21 cellular contexts compared by ENCODE assay signal in the genomic region with DNA sequence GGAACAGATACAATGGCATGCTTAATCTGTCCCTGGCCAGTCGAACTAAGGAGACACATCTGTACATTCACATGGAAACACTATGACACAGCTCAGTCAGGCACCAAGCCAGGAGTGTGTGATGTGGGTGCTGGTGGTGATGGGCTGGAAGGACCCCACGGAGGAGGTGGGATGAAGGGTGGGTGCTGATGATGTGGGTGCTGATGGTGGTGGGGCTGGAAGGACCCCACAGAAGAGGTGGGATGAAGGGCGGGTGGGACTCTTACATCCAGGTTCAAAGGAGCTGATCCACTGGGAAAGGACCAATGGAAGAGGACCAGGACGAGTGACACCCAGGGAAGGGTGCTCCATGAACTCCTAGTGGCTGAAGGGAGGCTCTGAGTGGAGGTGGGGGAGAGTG.
"Had no signal": no experiment of that assay in that cellular context is flagged by ENCODE, and none has a peak within 500 bp of the region (broad histone marks: within the 10 kb centered on the region; RNA-seq: fewer than 3 reads in every experiment).

No MANE protein-coding gene starts in this region.

- H3K4me3 Mint-ChIP-seq: naive thymus-derived CD8-positive, alpha-beta T cell; stimulated activated naive CD8-positive, alpha-beta T cell treated with anti-CD3 and anti-CD28 coated beads, Interleukin-15, Interleukin-2, amounts not matched to agents 100 ng/mL and 50 ng/mL, for 24 hours had no signal

- H3K79me2 ChIP-seq: parathyroid adenoma had no signal

- H2AFZ ChIP-seq: parathyroid adenoma had no signal

- ATAC-seq: esophagus mucosa; gastrocnemius medialis; heart left ventricle; left lobe of liver; naive thymus-derived CD8-positive, alpha-beta T cell had no signal

- H3K27ac Mint-ChIP-seq: stimulated activated naive CD8-positive, alpha-beta T cell treated with anti-CD3 and anti-CD28 coated beads, Interleukin-15, Interleukin-2, amounts not matched to agents 100 ng/mL and 50 ng/mL, for 24 hours had no signal

- H3K36me3 ChIP-seq: gastrocnemius medialis, heart left ventricle, suprapubic skin, transverse colon, WERI-Rb-1 had no signal

- H3K27me3 Mint-ChIP-seq: stimulated activated naive CD8-positive, alpha-beta T cell treated with anti-CD3 and anti-CD28 coated beads, Interleukin-15, Interleukin-2, amounts not matched to agents 100 ng/mL and 50 ng/mL, for 24 hours had no signal

- H3K4me1 ChIP-seq: parathyroid adenoma had no signal

- H3K9ac ChIP-seq: parathyroid adenoma had no signal

- H3K27me3 ChIP-seq: transverse colon had no signal

- H3K9me3 ChIP-seq: gastrocnemius medialis, heart left ventricle, suprapubic skin, transverse colon had no signal

- H3K27ac ChIP-seq: gastrocnemius medialis, heart left ventricle, parathyroid adenoma, suprapubic skin, WERI-Rb-1 had no signal

- H3K9me3 Mint-ChIP-seq: naive thymus-derived CD8-positive, alpha-beta T cell; stimulated activated naive CD8-positive, alpha-beta T cell treated with anti-CD3 and anti-CD28 coated beads, Interleukin-15, Interleukin-2, amounts not matched to agents 100 ng/mL and 50 ng/mL, for 24 hours had no signal

- DNase-seq: activated CD4-positive, alpha-beta T cell treated with anti-CD3 and anti-CD28 coated beads for 1 hour; activated CD8-positive, alpha-beta memory T cell treated with anti-CD3 and anti-CD28 coated beads for 24 hours; activated CD8-positive, alpha-beta memory T cell treated with anti-CD3 and anti-CD28 coated beads, Interleukin-2, amount 50 U/mL, for 48 hours; activated effector memory CD4-positive, alpha-beta T cell treated with Interleukin-2 at 50 U/mL for 16 hours; activated naive CD4-positive, alpha-beta T cell treated with anti-CD3 and anti-CD28 coated beads, Interleukin-2, amount 50 U/mL, for 16 hours; activated T-cell treated with anti-CD3 and anti-CD28 coated beads, Interleukin-2, amount 50 U/mL, for 48 hours; aorta; cortex of kidney; effector CD4-positive, alpha-beta T cell; gastrocnemius medialis; heart left ventricle; kidney; naive thymus-derived CD8-positive, alpha-beta T cell; stimulated activated CD4-positive, alpha-beta T cell treated with anti-CD3 and anti-CD28 coated beads, Interleukin-1b, Interleukin-23, amount 100 ng/mL, for 48 hours; transverse colon; WERI-Rb-1 had no signal

- H3K4me3 ChIP-seq: gastrocnemius medialis, heart left ventricle, suprapubic skin had no signal
